ENCODE assay signal across 8 cellular contexts in the genomic region with DNA sequence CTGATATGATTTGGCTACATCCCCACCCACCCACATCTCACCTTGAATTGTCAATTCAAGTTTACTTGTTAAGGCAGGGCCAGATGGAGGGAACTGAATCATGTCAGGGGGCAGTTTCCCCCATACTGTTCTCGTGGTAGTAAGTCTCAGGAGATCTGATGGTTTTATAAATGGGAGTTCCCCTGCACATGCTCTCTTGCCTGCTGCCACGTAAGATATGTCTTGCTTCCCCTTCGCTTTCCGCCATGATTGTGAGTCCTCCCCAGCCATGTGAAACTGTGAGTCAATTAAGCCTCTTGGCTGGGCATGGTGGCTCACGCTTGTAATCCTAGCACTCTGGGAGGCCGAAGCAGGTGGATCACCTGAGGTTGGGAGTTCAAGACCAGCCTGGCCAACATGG. TPM values are rescaled to one million over a fixed set of nuclear protein-coding genes. Genes with fewer than 3 reads are reported as not detected.
DNase-seq lines count a peak whose midpoint lies in the region; ATAC-seq and TF ChIP-seq lines count a peak whose summit lies in the region.
"Not testable (repeated sequence)": the region's sequence is repeated elsewhere in the genome, so short reads cannot be mapped to it uniquely, and the experiment has no call there.

No MANE protein-coding gene starts in this region.

- CTCF ChIA-PET in activated CD4-positive, alpha-beta T cell treated with anti-CD3 and anti-CD28 coated beads for 36 hours (lab: Charles Lee): interaction anchor here (0.6 kb wide), 1 partner anchor 371 kb away, joined by 3 read pairs; no protein-coding TSS in a partner anchor

- not testable (repeated sequence) for TF ChIP-seq CTCF in GM12865 (IDR thresholded peaks at IDR 0.05; ENCODE audit: insufficient read depth, low read depth, low read length, missing control alignments)

- intact Hi-C loops in activated CD4-positive, alpha-beta T cell treated with anti-CD3 and anti-CD28 coated beads for 36 hours (cut with DNase I, micrococcal nuclease): not testable (repeated sequence)

- POLR2A ChIA-PET in activated CD4-positive, alpha-beta T cell treated with anti-CD3 and anti-CD28 coated beads for 36 hours (lab: Charles Lee): not testable (repeated sequence)

- ATAC-seq in GM18909 (IDR thresholded peaks at IDR 0.05; ENCODE audit: poor library complexity, unreplicated experiment) (peak; percentile 63), HG02571 (IDR thresholded peaks at IDR 0.05; ENCODE audit: unreplicated experiment) (peak; percentile 58), HG03060 (IDR thresholded peaks at IDR 0.05; ENCODE audit: low read depth, unreplicated experiment) (peak; percentile 38), HG03432 (IDR thresholded peaks at IDR 0.05; ENCODE audit: unreplicated experiment) (peak; percentile 38)
- ATAC-seq in activated CD4-positive, alpha-beta T cell treated with anti-CD3 and anti-CD28 coated beads for 36 hours: peak; percentile 36
- ATAC-seq in activated T-helper 17 cell treated with anti-CD3 and anti-CD28 coated beads, Interleukin-2, amount 50 U/mL, for 72 hours (replicated peaks): peak; percentile 64

- peaks cover 55% of the 10 kb centered on the region for H3K36me3 Mint-ChIP-seq in activated CD4-positive, alpha-beta T cell treated with anti-CD3 and anti-CD28 coated beads for 36 hours (ENCODE audit: low read depth)
- H3K36me3 Mint-ChIP-seq in activated T-helper 17 cell treated with anti-CD3 and anti-CD28 coated beads, Interleukin-2, amount 50 U/mL, for 72 hours (ENCODE audit: low read depth): peaks cover 92% of the 10 kb centered on the region

- not testable (repeated sequence) for H3K27me3 Mint-ChIP-seq in activated CD4-positive, alpha-beta T cell treated with anti-CD3 and anti-CD28 coated beads for 36 hours; activated T-helper 17 cell treated with anti-CD3 and anti-CD28 coated beads, Interleukin-2, amount 50 U/mL, for 72 hours

- not testable (repeated sequence) for H3K4me3 ChIP-seq in GM12865 (ENCODE audit: low read depth, low read length)

- H3K9me3 Mint-ChIP-seq in activated CD4-positive, alpha-beta T cell treated with anti-CD3 and anti-CD28 coated beads for 36 hours (ENCODE audit: low read depth); activated T-helper 17 cell treated with anti-CD3 and anti-CD28 coated beads, Interleukin-2, amount 50 U/mL, for 72 hours: not testable (repeated sequence)

- H3K4me1 Mint-ChIP-seq in activated CD4-positive, alpha-beta T cell treated with anti-CD3 and anti-CD28 coated beads for 36 hours; activated T-helper 17 cell treated with anti-CD3 and anti-CD28 coated beads, Interleukin-2, amount 50 U/mL, for 72 hours: not testable (repeated sequence)

- H3K27ac Mint-ChIP-seq in activated CD4-positive, alpha-beta T cell treated with anti-CD3 and anti-CD28 coated beads for 36 hours; activated T-helper 17 cell treated with anti-CD3 and anti-CD28 coated beads, Interleukin-2, amount 50 U/mL, for 72 hours: not testable (repeated sequence)

- peak; percentile 37 for DNase-seq in GM12865 (ENCODE audit: low read depth)
- DNase-seq in activated CD4-positive, alpha-beta T cell treated with anti-CD3 and anti-CD28 coated beads for 36 hours: peak; percentile 12
- DNase-seq in stimulated activated CD4-positive, alpha-beta T cell treated with anti-CD3 and anti-CD28 coated beads, Interleukin-1b, Interleukin-23, amount 100 ng/mL, for 48 hours: peak; percentile 3

- not testable (repeated sequence) for H3K4me3 Mint-ChIP-seq in activated CD4-positive, alpha-beta T cell treated with anti-CD3 and anti-CD28 coated beads for 36 hours; activated T-helper 17 cell treated with anti-CD3 and anti-CD28 coated beads, Interleukin-2, amount 50 U/mL, for 72 hours

RNA-seq across cellular contexts. Expression of a gene that starts 57.1 kb away (rescaled TPM):
- total RNA-seq in activated CD4-positive, alpha-beta T cell treated with anti-CD3 and anti-CD28 coated beads for 36 hours: 10 to 100 TPM; 49.6 to 72.8 TPM
- 10 to 100 TPM; 48.3 to 50.9 TPM for total RNA-seq in activated T-helper 17 cell treated with anti-CD3 and anti-CD28 coated beads, Interleukin-2, amount 50 U/mL, for 72 hours
